ENCODE assay signal across 8 cellular contexts in the genomic region with DNA sequence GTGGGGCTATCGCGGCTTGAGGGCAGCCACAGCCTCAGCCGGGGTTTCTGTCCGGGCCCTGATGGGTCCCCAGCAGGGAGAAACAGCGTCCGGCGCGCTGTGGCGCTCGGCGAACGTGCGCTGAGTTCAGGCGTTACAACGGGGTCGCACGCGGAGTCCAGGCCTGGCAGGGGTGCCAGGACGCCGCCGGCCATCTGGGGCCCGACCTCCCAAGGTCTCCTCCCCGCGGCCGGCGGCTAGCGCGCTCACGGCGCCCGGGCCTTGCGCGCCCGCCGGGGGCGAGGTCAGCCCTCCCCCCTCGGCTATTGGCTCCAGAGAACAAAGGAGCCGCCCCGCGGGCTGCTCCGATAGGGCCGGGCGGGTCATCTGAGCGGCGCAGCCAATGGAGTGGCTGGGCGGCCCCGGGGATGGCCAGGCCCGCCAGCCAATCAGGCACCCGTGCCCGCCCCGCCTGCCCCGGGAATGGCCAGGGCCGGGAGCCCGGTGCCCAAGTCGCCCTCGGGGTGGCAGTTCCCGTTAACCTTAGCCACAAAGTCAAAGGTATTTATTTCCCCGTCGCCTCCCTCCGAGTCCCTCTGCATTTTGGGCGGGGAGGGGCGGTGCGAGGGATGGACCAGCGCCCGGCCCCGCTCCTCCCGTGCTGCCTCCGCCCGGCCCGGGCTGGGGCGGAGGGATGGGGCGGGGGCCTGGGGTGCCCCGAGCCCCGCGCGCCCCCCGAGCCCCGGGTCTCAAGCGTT. TPM values are rescaled to one million over a fixed set of nuclear protein-coding genes. Genes with fewer than 3 reads are reported as not detected.
DNase-seq lines count a peak whose midpoint lies in the region; ATAC-seq lines count a peak whose summit lies in the region.

TSS of gene ZNF775 (plus strand) at position 478 of the 737 bp plus-strand sequence. CDS start 9,141 bp downstream, outside the sequence.

- H3K27me3 ChIP-seq in HUES48 (ENCODE audit: control insufficient read depth, insufficient read depth, low read length) (no peaks in the 10 kb centered on the region), endocrine pancreas (ENCODE audit: control insufficient read depth, insufficient read depth, low read length) (no peaks in the 10 kb centered on the region)

- in situ Hi-C loops in Caki2 (cut with HindIII; ENCODE audit: low pct_unique_long_range_greater_than_20kb, low sequenced_read_pairs): no loop called here

- H3K36me3 ChIP-seq in HUES48 (ENCODE audit: control insufficient read depth, insufficient read depth, low read length) (peaks cover 10% of the 10 kb centered on the region), endocrine pancreas (ENCODE audit: control insufficient read depth, insufficient read depth, low read length) (no peaks in the 10 kb centered on the region)

- H3K4me1 ChIP-seq in HUES48 (ENCODE audit: control insufficient read depth, insufficient read depth, low read length) (peaks cover 58% of the 10 kb centered on the region), endocrine pancreas (ENCODE audit: control insufficient read depth, insufficient read depth, low read length) (no peaks in the 10 kb centered on the region)

- ATAC-seq in GM21390 (IDR thresholded peaks at IDR 0.05; ENCODE audit: unreplicated experiment): peak; percentile 73

- DNase-seq in Caki2 (ENCODE audit: low read depth): peak; percentile 97
- DNase-seq in NOMO-1 treated with dmso at 0.1 percent for 144 hours (lab: John Stamatoyannopoulos, UW; ENCODE audit: unreplicated experiment): peak; percentile 80
- peak; percentile 73 for DNase-seq in activated CD8-positive, alpha-beta memory T cell treated with anti-CD3 and anti-CD28 coated beads, Interleukin-2, amount 50 U/mL, for 1 hour (ENCODE audit: extremely low read depth)
- peak; percentile 99 for DNase-seq in mesenteric fat pad (ENCODE audit: low spot score)
- peak; percentile 89 for DNase-seq in stimulated activated CD8-positive, alpha-beta memory T cell treated with anti-CD3 and anti-CD28 coated beads, Interleukin-12 subunit alpha, Interleukin-12 subunit beta, amount 100 ng/mL, for 4 hours (ENCODE audit: low read depth)

- H3K9me3 ChIP-seq in HUES48 (ENCODE audit: control insufficient read depth, insufficient read depth, low read length): no peaks in the 10 kb centered on the region
- H3K9me3 ChIP-seq in endocrine pancreas (ENCODE audit: control insufficient read depth, low read length): no peaks in the 10 kb centered on the region

- peak within 1 kb of the TSS; percentile 94 for H3K4me3 ChIP-seq in HUES48 (ENCODE audit: low read depth, low read length)
- peak within 1 kb of the TSS; percentile 39 for H3K4me3 ChIP-seq in endocrine pancreas (ENCODE audit: control insufficient read depth, insufficient read depth, low read length)

- peak within 1 kb of the TSS; percentile 79 for H3K9ac ChIP-seq in HUES48 (ENCODE audit: low read depth, low read length)
- H3K9ac ChIP-seq in endocrine pancreas (ENCODE audit: control insufficient read depth, insufficient read depth, low read length): peak within 1 kb of the TSS; percentile 73

- peak within 1 kb of the TSS; percentile 98 for H3K27ac ChIP-seq in HUES48 (ENCODE audit: low read depth, low read length)

RNA-seq across cellular contexts. Expression of gene ZNF775, which starts in this region (rescaled TPM):
- total RNA-seq in Caki2 (2014; rRNA removed; shearing (Covaris generic); ENCODE audit: low replicate concordance): 8.6 and 10.2 TPM in 2 replicates
- 1.6 TPM for total RNA-seq in mesenteric fat pad

Comparison
In these comparisons a context has a peak if more than half of its experiments do, and no peak if none do; other contexts are left out.
1. Peak in every context shown above with its lines: DNase-seq, ATAC-seq, H3K4me3 ChIP-seq and H3K27ac ChIP-seq.